In the genomic region with DNA sequence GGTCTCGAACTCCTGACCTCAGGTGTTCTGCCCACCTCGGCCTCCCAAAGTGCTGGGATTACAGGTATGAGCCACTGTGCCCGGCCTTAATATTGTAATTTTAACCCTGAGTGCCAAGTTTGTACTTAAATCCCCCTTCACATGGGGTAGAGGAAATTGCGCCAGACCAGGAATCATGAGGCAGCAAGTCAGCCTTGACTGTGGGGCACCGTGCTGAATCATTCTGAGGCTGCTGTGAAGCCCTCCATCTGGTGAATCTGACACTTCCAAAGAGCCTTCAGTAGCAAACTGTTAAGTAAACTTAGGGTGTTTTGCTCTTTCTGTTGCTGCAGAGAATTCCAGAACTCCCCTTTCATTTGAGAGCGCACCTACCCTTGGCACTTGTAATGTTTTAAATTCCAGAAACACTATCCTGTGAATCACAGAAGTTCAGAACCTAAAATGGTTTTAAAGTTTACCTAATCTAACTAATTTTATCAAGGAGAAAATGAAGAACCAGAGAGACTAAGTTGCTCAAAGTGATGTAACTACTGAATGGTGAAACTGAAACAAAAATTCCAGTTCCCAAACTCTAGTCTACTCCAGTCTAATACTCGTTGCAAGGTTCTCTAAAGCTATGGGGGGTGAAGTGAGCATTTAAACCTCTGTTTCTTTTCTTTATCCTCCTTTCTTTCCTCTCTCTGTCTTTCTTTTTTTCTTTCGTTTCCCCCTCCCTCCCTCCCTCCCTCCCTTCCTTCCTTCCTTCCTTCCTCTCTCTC, we compare ENCODE assay signal across 8 cellular contexts. TPM values are rescaled to one million over a fixed set of nuclear protein-coding genes. Genes with fewer than 3 reads are reported as not detected.
A peak's percentile ranks its signal among the peaks of the same experiment; 100 is the strongest.
DNase-seq lines count a peak whose midpoint lies in the region; ATAC-seq and TF ChIP-seq lines count a peak whose summit lies in the region.

No MANE protein-coding gene starts in this region.

- 36 to 38% methylated on average over 6 to 8 of the region's 8 CpGs for WGBS in upper lobe of left lung, 2 donors

- no peak for TF ChIP-seq CTCF in astrocyte of the cerebellum (IDR thresholded peaks at IDR 0.05; ENCODE audit: low read depth, low read length, missing control alignments)
- no peak for TF ChIP-seq CTCF in upper lobe of left lung (IDR thresholded peaks at IDR 0.05)

- TF ChIP-seq EP300 in upper lobe of left lung (IDR thresholded peaks at IDR 0.05): peak in 1 of 4 donors; percentile 63

- H3K27ac Mint-ChIP-seq in activated T-cell treated with anti-CD3 and anti-CD28 coated beads, Interleukin-2, amount 50 U/mL, for 24 hours: peak overlapping the region; percentile 11

- no peak overlapping the region for H3K4me3 Mint-ChIP-seq in activated T-cell treated with anti-CD3 and anti-CD28 coated beads, Interleukin-2, amount 50 U/mL, for 24 hours

- H3K9me3 ChIP-seq in upper lobe of left lung: no peaks in the 10 kb centered on the region

- H3K27me3 Mint-ChIP-seq in activated T-cell treated with anti-CD3 and anti-CD28 coated beads, Interleukin-2, amount 50 U/mL, for 24 hours: no peaks in the 10 kb centered on the region

- DNase-seq in activated T-cell treated with anti-CD3 and anti-CD28 coated beads, Interleukin-2, amount 50 U/mL, for 24 hours: no peak
- no peak for DNase-seq in activated T-cell treated with anti-CD3 and anti-CD28 coated beads, Interleukin-2, amount 50 U/mL, for 48 hours
- peak; percentile 76 for DNase-seq in astrocyte of the cerebellum (ENCODE audit: low read depth)
- DNase-seq in left lobe of liver (ENCODE audit: low spot score): no peak
- peak in 1 of 2 donors; percentile 88 for DNase-seq in upper lobe of left lung
- no peak for DNase-seq in NCI-H82 (lab: John Stamatoyannopoulos, UW)
- no peak for DNase-seq in SK-N-DZ (ENCODE audit: low spot score)

- peaks cover 4 to 18% (median 8%) of the 10 kb centered on the region in 4 donors for H3K36me3 ChIP-seq in upper lobe of left lung

- H3K27ac ChIP-seq in upper lobe of left lung: peak overlapping the region; percentile 76 to 80 (median 78)

- H3K36me3 Mint-ChIP-seq in activated T-cell treated with anti-CD3 and anti-CD28 coated beads, Interleukin-2, amount 50 U/mL, for 24 hours (ENCODE audit: low read depth): peaks cover 7% of the 10 kb centered on the region

- H3K4me1 Mint-ChIP-seq in activated T-cell treated with anti-CD3 and anti-CD28 coated beads, Interleukin-2, amount 50 U/mL, for 24 hours (ENCODE audit: low read depth): peaks cover 16% of the 10 kb centered on the region

- TF ChIP-seq POLR2A in upper lobe of left lung (IDR thresholded peaks at IDR 0.05): peak in 1 of 4 donors; percentile 30

- peak overlapping the region; percentile 1 for H3K4me3 ChIP-seq in astrocyte of the cerebellum (ENCODE audit: low read depth, low read length)
- H3K4me3 ChIP-seq in upper lobe of left lung: peak overlapping the region in 3 of 4 donors; percentile 6 to 20 (median 17)

- peaks cover 4 to 27% (median 19%) of the 10 kb centered on the region in 4 donors for H3K4me1 ChIP-seq in upper lobe of left lung

- H3K9me3 Mint-ChIP-seq in activated T-cell treated with anti-CD3 and anti-CD28 coated beads, Interleukin-2, amount 50 U/mL, for 24 hours: no peaks in the 10 kb centered on the region

- ATAC-seq in left lobe of liver (peak; percentile 55), upper lobe of left lung (ENCODE audit: low FRiP score in 2 of 2) (peak; percentile 74 to 87), GM21381 (IDR thresholded peaks at IDR 0.05; ENCODE audit: unreplicated experiment) (no peak)

- in situ Hi-C loops in astrocyte of the cerebellum (cut with HindIII; ENCODE audit: low sequenced_read_pairs): no loop called here

- no peaks in the 10 kb centered on the region for H3K27me3 ChIP-seq in upper lobe of left lung

RNA-seq across cellular contexts. Expression of a gene that starts 7.5 kb away (rescaled TPM):
- total RNA-seq in left lobe of liver (86.6 TPM), upper lobe of left lung (10 to 100 TPM; 25.1 to 70.9 (median 63.7) TPM)
- 4.4 and 5.2 TPM in 2 replicates for polyA plus RNA-seq in SK-N-DZ (2014; cell fraction: cytosol; rRNA removed)
- 1.0 and 6.1 TPM in 2 replicates for polyA plus RNA-seq in SK-N-DZ (2014; cell fraction: nucleus; rRNA removed)

RNA-seq across cellular contexts. Expression of a gene that starts 40.6 kb away (rescaled TPM):
- total RNA-seq in left lobe of liver (not detected), upper lobe of left lung (1 to 10 TPM in 1 of 6 donors, under 1 TPM in 1, not detected in 4; 0.66 to 2.1 TPM)
- polyA plus RNA-seq in SK-N-DZ (2014; cell fraction: cytosol; rRNA removed): not detected in 2 replicates
- polyA plus RNA-seq in SK-N-DZ (2014; cell fraction: nucleus; rRNA removed): not detected in 2 replicates

RNA-seq across cellular contexts. Expression of a gene that starts 51.6 kb away (rescaled TPM):
- total RNA-seq in left lobe of liver: 4.4 TPM
- 10 to 100 TPM in 1 of 6 donors, 1 to 10 TPM in 5; 3.1 to 16.2 (median 8.8) TPM for total RNA-seq in upper lobe of left lung
- polyA plus RNA-seq in SK-N-DZ (2014; cell fraction: cytosol; rRNA removed): 10.1 and 13.6 TPM in 2 replicates
- 6.1 and 7.3 TPM in 2 replicates for polyA plus RNA-seq in SK-N-DZ (2014; cell fraction: nucleus; rRNA removed)
